In genomic region chr2:195595825-195596224, GRCh38 we compare ENCODE assay signal across 19 cellular contexts.
DNase-seq lines count a peak whose midpoint lies in the region; ATAC-seq, FAIRE-seq and TF ChIP-seq lines count a peak whose summit lies in the region.
"Had no signal": no experiment of that assay in that cellular context is flagged by ENCODE, and none has a peak within 500 bp of the region (broad histone marks: within the 10 kb centered on the region; RNA-seq: fewer than 3 reads in every experiment).

No MANE protein-coding gene starts in this region.

- H3K9me3 Mint-ChIP-seq in activated B cell treated with CpG ODN at 0.5 μM for 24 hours = peaks cover 3% of the 10 kb centered on the region
- peaks cover 3% of the 10 kb centered on the region for H3K9me3 Mint-ChIP-seq in stimulated activated memory B cell treated with anti-CD40 and anti-IgM and Interleukin-4, amounts not matched to agents 10 μg/mL and 1 μg/mL and 100 μg/mL, for 72 hours

- DNase-seq in GM19239 (ENCODE audit: insufficient read length, low spot score) (no peak), activated B cell treated with CpG ODN at 0.5 μM for 24 hours (no peak), NCI-H1436 (lab: John Stamatoyannopoulos, UW) (no peak)
- DNase-seq: activated CD4-positive, alpha-beta T cell treated with anti-CD3 and anti-CD28 coated beads for 4 hours; brain microvascular endothelial cell; colonic mucosa; lower lobe of right lung; NCI-H1417 treated with DMSO at 0.1 percent for 48 hours; NCI-H774; ovary; sigmoid colon; stimulated activated naive CD4-positive, alpha-beta T cell; tibial artery had no signal

- no peaks in the 10 kb centered on the region for H3K36me3 Mint-ChIP-seq in activated B cell treated with CpG ODN at 0.5 μM for 24 hours (ENCODE audit: low read depth)
- H3K36me3 Mint-ChIP-seq in stimulated activated memory B cell treated with anti-CD40 and anti-IgM and Interleukin-4, amounts not matched to agents 10 μg/mL and 1 μg/mL and 100 μg/mL, for 72 hours = no peaks in the 10 kb centered on the region

- peaks cover 29% of the 10 kb centered on the region for H3K4me1 Mint-ChIP-seq in activated B cell treated with CpG ODN at 0.5 μM for 24 hours
- H3K4me1 Mint-ChIP-seq in stimulated activated memory B cell treated with anti-CD40 and anti-IgM and Interleukin-4, amounts not matched to agents 10 μg/mL and 1 μg/mL and 100 μg/mL, for 72 hours = peaks cover 24% of the 10 kb centered on the region

- CTCF ChIA-PET in activated B cell treated with CpG ODN at 0.5 μM for 24 hours (lab: Charles Lee) = interaction anchor here (1.3 to 2.3 kb wide), 4 partner anchors 19 to 64 kb away, joined by 4 to 7 read pairs (median 6); partner anchors contain the start of gene SLC39A10

- intact Hi-C loops in activated B cell treated with CpG ODN at 0.5 μM for 24 hours (cut with micrococcal nuclease) = loop anchor here (2.0 to 5.0 kb wide), 2 partner anchors 19 to 36 kb away; no protein-coding TSS in a partner anchor

- FAIRE-seq in GM19239 (lab: Jason Lieb, UNC) = peak; percentile 62
- FAIRE-seq: G401.6 had no signal

- POLR2A ChIA-PET in activated B cell treated with CpG ODN at 0.5 μM for 24 hours (lab: Charles Lee) = interaction anchor here (0.6 to 7.0 kb wide), 5 partner anchors 20 to 62 kb away, joined by 3 to 51 read pairs (median 3); partner anchors contain the start of gene SLC39A10

- no peaks in the 10 kb centered on the region for H3K27me3 Mint-ChIP-seq in activated B cell treated with CpG ODN at 0.5 μM for 24 hours
- H3K27me3 Mint-ChIP-seq in stimulated activated memory B cell treated with anti-CD40 and anti-IgM and Interleukin-4, amounts not matched to agents 10 μg/mL and 1 μg/mL and 100 μg/mL, for 72 hours = no peaks in the 10 kb centered on the region

- H3K27ac Mint-ChIP-seq in activated B cell treated with CpG ODN at 0.5 μM for 24 hours = peak overlapping the region; percentile 73
- peak overlapping the region; percentile 26 for H3K27ac Mint-ChIP-seq in stimulated activated memory B cell treated with anti-CD40 and anti-IgM and Interleukin-4, amounts not matched to agents 10 μg/mL and 1 μg/mL and 100 μg/mL, for 72 hours

- ATAC-seq in HG03354 (IDR thresholded peaks at IDR 0.05; ENCODE audit: poor library complexity, severe bottlenecking, unreplicated experiment) (peak; percentile 49), activated B cell treated with CpG ODN at 0.5 μM for 24 hours (ENCODE audit: low read depth) (peak; percentile 83), HG03457 (IDR thresholded peaks at IDR 0.05; ENCODE audit: unreplicated experiment) (no peak), GM19328 (IDR thresholded peaks at IDR 0.05; ENCODE audit: unreplicated experiment) (no peak)
- ATAC-seq in stimulated activated memory B cell treated with anti-CD40 and anti-IgM and Interleukin-4, amounts not matched to agents 10 μg/mL and 1 μg/mL and 100 μg/mL, for 72 hours = peak; percentile 82
- ATAC-seq: Panc1 had no signal

- H3K4me3 Mint-ChIP-seq in activated B cell treated with CpG ODN at 0.5 μM for 24 hours = peak overlapping the region; percentile 37
- no peak overlapping the region for H3K4me3 Mint-ChIP-seq in stimulated activated memory B cell treated with anti-CD40 and anti-IgM and Interleukin-4, amounts not matched to agents 10 μg/mL and 1 μg/mL and 100 μg/mL, for 72 hours

- no peak for TF ChIP-seq CTCF in activated B cell treated with CpG ODN at 0.5 μM for 24 hours (IDR thresholded peaks at IDR 0.05)

Comparison
In these comparisons a context has a peak if more than half of its experiments do, and no peak if none do; other contexts are left out.
1. ATAC-seq: peak in HG03354 (single experiment), activated B cell treated with CpG ODN at 0.5 μM for 24 hours (single experiment) and stimulated activated memory B cell treated with anti-CD40 and anti-IgM and Interleukin-4, amounts not matched to agents 10 μg/mL and 1 μg/mL and 100 μg/mL, for 72 hours (single experiment); none in HG03457 (single experiment) and GM19328 (single experiment).